In genomic region chr7:155001756-155002410, GRCh38 we compare ENCODE assay signal across 9 cellular contexts. TPM values are rescaled to one million over a fixed set of nuclear protein-coding genes. Genes with fewer than 3 reads are reported as not detected.
DNase-seq lines count a peak whose midpoint lies in the region; ATAC-seq, FAIRE-seq and TF ChIP-seq lines count a peak whose summit lies in the region.
"Had no signal": no experiment of that assay in that cellular context is flagged by ENCODE, and none has a peak within 500 bp of the region (broad histone marks: within the 10 kb centered on the region; RNA-seq: fewer than 3 reads in every experiment).

No MANE protein-coding gene starts in this region.

- peak overlapping the region; percentile 90 for H3K4me3 Mint-ChIP-seq in natural killer cell treated with Interleukin-12 subunit alpha and Interleukin-12 subunit beta and Interleukin-15 and Interleukin-18, amount 100 ng/mL, for 72 hours
- no peak overlapping the region for H3K4me3 Mint-ChIP-seq in natural killer cell
- H3K4me3 Mint-ChIP-seq: neural crest cell had no signal

- BruUV-seq in endothelial cell of umbilical vein (replicated peaks; lab: Mats Ljungman, UMichigan): TSS peak; percentile 44

- intact Hi-C loops in natural killer cell (cut with micrococcal nuclease) (loop anchor here (5.0 kb wide), 1 partner anchor 205 kb away; no protein-coding TSS in a partner anchor), endothelial cell of umbilical vein (cut with micrococcal nuclease) (loop anchor here (5.0 kb wide), 3 partner anchors 55 to 455 kb away; partner anchors contain the start of gene EN2)

- H3K9ac ChIP-seq in endothelial cell of umbilical vein (replicated peaks; ENCODE audit: extremely low read depth, insufficient read depth, low read length): peak overlapping the region; percentile 60

- H3K9me1 ChIP-seq in endothelial cell of umbilical vein (replicated peaks; ENCODE audit: control insufficient read depth, extremely low read depth, insufficient read depth, low read length): no peaks in the 10 kb centered on the region

- POLR2A ChIA-PET in endothelial cell of umbilical vein (lab: Charles Lee): no interaction called here

- no peak for FAIRE-seq in endothelial cell of umbilical vein (lab: Jason Lieb, UNC)

- H3K4me3 ChIP-seq in endothelial cell of umbilical vein (replicated peaks in 1 of 3; ENCODE audit: insufficient read depth in 1 of 3, low read depth in 1 of 3, low read length in 3 of 3): peak overlapping the region; percentile 55 to 91 (median 71)

- CTCF ChIA-PET in endothelial cell of umbilical vein (lab: Charles Lee): interaction anchor here (0.7 to 2.9 kb wide), 2 partner anchors 343 to 355 kb away, joined by 3 to 12 read pairs; no protein-coding TSS in a partner anchor

- H3K4me2 ChIP-seq in endothelial cell of umbilical vein (ENCODE audit: insufficient read depth, low read length): peak overlapping the region; percentile 88

- H3K27me3 Mint-ChIP-seq in natural killer cell treated with Interleukin-12 subunit alpha and Interleukin-12 subunit beta and Interleukin-15 and Interleukin-18, amount 100 ng/mL, for 72 hours: no peaks in the 10 kb centered on the region
- no peaks in the 10 kb centered on the region for H3K27me3 Mint-ChIP-seq in natural killer cell (ENCODE audit: low read depth in 2 of 2)

- H3K9me3 ChIP-seq in endothelial cell of umbilical vein (replicated peaks; ENCODE audit: control insufficient read depth, insufficient read depth, low read length): no peaks in the 10 kb centered on the region

- H3K9me3 Mint-ChIP-seq in natural killer cell treated with Interleukin-12 subunit alpha and Interleukin-12 subunit beta and Interleukin-15 and Interleukin-18, amount 100 ng/mL, for 72 hours: no peaks in the 10 kb centered on the region
- H3K9me3 Mint-ChIP-seq in natural killer cell: no peaks in the 10 kb centered on the region
- H3K9me3 Mint-ChIP-seq: neural crest cell had no signal

- H2AFZ ChIP-seq in endothelial cell of umbilical vein (ENCODE audit: low read depth, low read length): peak overlapping the region; percentile 51

- no peak for DNase-seq in natural killer cell treated with Interleukin-12 subunit alpha and Interleukin-12 subunit beta and Interleukin-15 and Interleukin-18, amount 100 ng/mL, for 72 hours (ENCODE audit: low spot score)
- no peak for DNase-seq in natural killer cell
- peak; percentile 67 for DNase-seq in RKO (ENCODE audit: low spot score)
- DNase-seq in endothelial cell of umbilical vein (ENCODE audit: low read depth, low spot score): peak; percentile 28
- DNase-seq in omental fat pad (ENCODE audit: low spot score): no peak
- no peak for DNase-seq in ureter (ENCODE audit: low spot score)
- DNase-seq in NCI-H774 (lab: John Stamatoyannopoulos, UW): no peak

- peaks cover 11% of the 10 kb centered on the region for H3K4me1 ChIP-seq in endothelial cell of umbilical vein (ENCODE audit: control insufficient read depth, extremely low read depth, insufficient read depth, low read length)

- peaks cover 0 to 10% of the 10 kb centered on the region in 2 donors for H3K4me1 Mint-ChIP-seq in natural killer cell treated with Interleukin-12 subunit alpha and Interleukin-12 subunit beta and Interleukin-15 and Interleukin-18, amount 100 ng/mL, for 72 hours (ENCODE audit: low read depth in 2 of 2)
- H3K4me1 Mint-ChIP-seq in natural killer cell: peaks cover 5 to 12% of the 10 kb centered on the region in 2 donors

- H3K36me3 ChIP-seq in endothelial cell of umbilical vein (ENCODE audit: control insufficient read depth in 2 of 2, extremely low read depth in 1 of 2, insufficient read depth in 2 of 2, low read length in 2 of 2): peaks cover 0 to 4% of the 10 kb centered on the region in 2 experiments

- H3K36me3 Mint-ChIP-seq in natural killer cell treated with Interleukin-12 subunit alpha and Interleukin-12 subunit beta and Interleukin-15 and Interleukin-18, amount 100 ng/mL, for 72 hours: peaks cover 7% of the 10 kb centered on the region
- H3K36me3 Mint-ChIP-seq in natural killer cell: no peaks in the 10 kb centered on the region

- dilution Hi-C loops in endothelial cell of umbilical vein (cut with MboI; ENCODE audit: extremely low pct_ligation_motif_present, low sequenced_read_pairs): no loop called here

- H3K27ac ChIP-seq in endothelial cell of umbilical vein (ENCODE audit: insufficient read depth, low read depth, low read length): no peak overlapping the region

- no peak for TF ChIP-seq CTCF in natural killer cell (IDR thresholded peaks at IDR 0.05)
- TF ChIP-seq CTCF in endothelial cell of umbilical vein (IDR thresholded peaks at IDR 0.05; ENCODE audit: extremely low read depth in 1 of 2, insufficient read depth in 1 of 2, low read depth in 1 of 2, low read length in 2 of 2): no peak
- no peak for TF ChIP-seq CTCF in omental fat pad (IDR thresholded peaks at IDR 0.05)

- peaks cover 35% of the 10 kb centered on the region for H3K79me2 ChIP-seq in endothelial cell of umbilical vein (ENCODE audit: control insufficient read depth, insufficient read depth, low read length)

- TF ChIP-seq POLR2A in endothelial cell of umbilical vein (IDR thresholded peaks at IDR 0.05; ENCODE audit: low read depth, low read length): no peak

- ATAC-seq in natural killer cell treated with Interleukin-12 subunit alpha and Interleukin-12 subunit beta and Interleukin-15 and Interleukin-18, amount 100 ng/mL, for 72 hours: no peak
- no peak for ATAC-seq in natural killer cell
- peak; percentile 3 for ATAC-seq in HG02763 (IDR thresholded peaks at IDR 0.05; ENCODE audit: unreplicated experiment)
- peak; percentile 10 for ATAC-seq in omental fat pad (ENCODE audit: low FRiP score)

- no peaks in the 10 kb centered on the region for H4K20me1 ChIP-seq in endothelial cell of umbilical vein (replicated peaks; ENCODE audit: control insufficient read depth, extremely low read depth, insufficient read depth, low read length)

- no peaks in the 10 kb centered on the region for H3K27me3 ChIP-seq in endothelial cell of umbilical vein (ENCODE audit: control insufficient read depth in 2 of 2, insufficient read depth in 2 of 2, low read length in 2 of 2)

- peak overlapping the region in 1 of 2 donors; percentile 89 for H3K27ac Mint-ChIP-seq in natural killer cell treated with Interleukin-12 subunit alpha and Interleukin-12 subunit beta and Interleukin-15 and Interleukin-18, amount 100 ng/mL, for 72 hours
- peak overlapping the region in 1 of 2 donors; percentile 80 for H3K27ac Mint-ChIP-seq in natural killer cell

TF ChIP-seq in endothelial cell of umbilical vein, 7 proteins besides CTCF, POLR2A, EP300 and RAD21:
- no peak for TF ChIP-seq MYC (IDR thresholded peaks at IDR 0.05; ENCODE audit: low read depth, low read length)
- TF ChIP-seq JUN (IDR thresholded peaks at IDR 0.05; ENCODE audit: borderline replicate concordance, insufficient read depth, insufficient read length, low read depth): no peak
- TF ChIP-seq FOS (IDR thresholded peaks at IDR 0.05; ENCODE audit: borderline replicate concordance, insufficient read depth, low read length): no peak
- no peak for TF ChIP-seq EZH2 (IDR thresholded peaks at IDR 0.05; ENCODE audit: borderline replicate concordance, low read depth, low read length, severe bottlenecking)
- no peak for TF ChIP-seq POLR2AphosphoS5 (IDR thresholded peaks at IDR 0.05; ENCODE audit: insufficient read depth, low read depth, low read length)
- no peak for TF ChIP-seq GATA2 (IDR thresholded peaks at IDR 0.05; ENCODE audit: insufficient read depth, insufficient read length, low read depth, low read length)
- no peak for TF ChIP-seq MAX (IDR thresholded peaks at IDR 0.05; ENCODE audit: insufficient read depth, insufficient read length)

RNA-seq across cellular contexts. Expression of gene PAXIP1, which starts 1.0 kb away (rescaled TPM):
- total RNA-seq in natural killer cell treated with Interleukin-12 subunit alpha and Interleukin-12 subunit beta and Interleukin-15 and Interleukin-18, amount 100 ng/mL, for 72 hours: 10 to 100 TPM; 19.3 to 33.4 TPM
- total RNA-seq in natural killer cell (10 to 100 TPM in 2 of 3 donors, 1 to 10 TPM in 1; 8.7 to 13.8 (median 11.2) TPM), endothelial cell of umbilical vein (15.8 and 17.8 TPM in 2 replicates), omental fat pad (10 to 100 TPM in 3 of 4 donors, 1 to 10 TPM in 1; 7.9 to 14.2 (median 11.4) TPM), ureter (16.4 TPM)
- 10.0 and 11.4 TPM in 2 replicates for polyA plus RNA-seq in endothelial cell of umbilical vein
- 10.8 and 12.4 TPM in 2 replicates for polyA plus RNA-seq in endothelial cell of umbilical vein (2011; cell fraction: cytosol; rRNA removed)
- 20.8 and 21.2 TPM in 2 replicates for polyA plus RNA-seq in endothelial cell of umbilical vein (2011; cell fraction: nucleus; rRNA removed)
- polyA plus RNA-seq in endothelial cell of umbilical vein (2012): 7.1 and 8.3 TPM in 2 replicates
- polyA minus RNA-seq in endothelial cell of umbilical vein: 6.2 and 6.9 TPM in 2 replicates
- polyA minus RNA-seq in endothelial cell of umbilical vein (2011; cell fraction: cytosol; rRNA and poly(A)+ RNA removed): 4.9 TPM
- 8.5 and 10.2 TPM in 2 replicates for polyA minus RNA-seq in endothelial cell of umbilical vein (2011; cell fraction: nucleus; rRNA and poly(A)+ RNA removed)

Comparison
In these comparisons a context has a peak if more than half of its experiments do, and no peak if none do; other contexts are left out.
1. ATAC-seq: peak in HG02763 (single experiment) and omental fat pad (single experiment); none in natural killer cell treated with Interleukin-12 subunit alpha and Interleukin-12 subunit beta and Interleukin-15 and Interleukin-18, amount 100 ng/mL, for 72 hours (0 of 2) and natural killer cell (0 of 3).
2. DNase-seq: peak in RKO (single experiment) and endothelial cell of umbilical vein (single experiment); none in natural killer cell treated with Interleukin-12 subunit alpha and Interleukin-12 subunit beta and Interleukin-15 and Interleukin-18, amount 100 ng/mL, for 72 hours (single experiment), natural killer cell (single experiment), omental fat pad (single experiment), ureter (single experiment) and NCI-H774 (single experiment).